ENCODE assay signal across 6 cellular contexts in genomic region chr17:53106886-53107285, GRCh38.
"Had no signal": no experiment of that assay in that cellular context is flagged by ENCODE, and none has a peak within 500 bp of the region (broad histone marks: within the 10 kb centered on the region; RNA-seq: fewer than 3 reads in every experiment).

No MANE protein-coding gene starts in this region.

- H3K4me3 Mint-ChIP-seq: IgD-negative memory B cell had no signal

- H3K27ac ChIP-seq: HL-60 had no signal

- H3K27me3 Mint-ChIP-seq: IgD-negative memory B cell had no signal

- H3K36me3 Mint-ChIP-seq: IgD-negative memory B cell had no signal

- H3K4me1 Mint-ChIP-seq: IgD-negative memory B cell had no signal

- H3K4me3 ChIP-seq: K562 had no signal

- DNase-seq: IMR-90, KBM-7 had no signal

- ATAC-seq: HepG2, K562 had no signal

- H3K27ac Mint-ChIP-seq: IgD-negative memory B cell had no signal
